Comparison of ENCODE assay signal across 12 cellular contexts in the genomic region with DNA sequence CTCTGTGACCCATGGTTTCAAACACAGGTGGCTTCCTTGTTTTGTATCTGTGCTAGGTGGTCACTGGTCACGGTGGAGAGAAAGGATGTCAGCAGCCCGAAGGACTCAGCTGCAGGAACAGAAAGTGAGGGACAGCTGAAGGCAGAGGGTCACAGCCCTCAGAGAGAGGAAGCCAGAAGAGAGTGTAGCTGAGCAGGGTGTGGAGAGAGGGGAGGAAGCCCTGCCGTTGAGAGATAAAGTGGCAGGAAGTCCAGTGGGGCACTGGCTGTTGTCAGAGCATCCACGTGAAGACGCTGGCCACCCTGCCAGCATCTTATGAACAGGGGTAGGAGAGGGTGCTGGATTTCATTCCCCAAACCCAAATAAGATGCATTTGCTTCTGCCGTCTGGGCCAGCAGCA. TPM values are rescaled to one million over a fixed set of nuclear protein-coding genes. Genes with fewer than 3 reads are reported as not detected.
DNase-seq lines count a peak whose midpoint lies in the region; ATAC-seq, FAIRE-seq and TF ChIP-seq lines count a peak whose summit lies in the region.
"Had no signal": no experiment of that assay in that cellular context is flagged by ENCODE, and none has a peak within 500 bp of the region (broad histone marks: within the 10 kb centered on the region; RNA-seq: fewer than 3 reads in every experiment).

No MANE protein-coding gene starts in this region.

- H3K4me3 Mint-ChIP-seq in CD8-positive, alpha-beta T cell: no peak overlapping the region
- H3K4me3 Mint-ChIP-seq in naive thymus-derived CD8-positive, alpha-beta T cell: peak overlapping the region in 3 of 10 donors; percentile 24 to 50 (median 50)
- no peak overlapping the region for H3K4me3 Mint-ChIP-seq in type B pancreatic cell

- ATAC-seq in CD8-positive, alpha-beta T cell: no peak
- ATAC-seq in naive thymus-derived CD8-positive, alpha-beta T cell: peak in 1 of 2 donors; percentile 43

- no peak for FAIRE-seq in GM19239 (lab: Jason Lieb, UNC)

- DNase-seq in CD8-positive, alpha-beta T cell: no peak
- DNase-seq in MV-4-11 (lab: John Stamatoyannopoulos, UW) (peak; percentile 65), coronary artery (ENCODE audit: low spot score) (peak; percentile 47), type B pancreatic cell (ENCODE audit: extremely low spot score, unreplicated experiment) (no peak), NCI-H2081 (lab: John Stamatoyannopoulos, UW) (no peak), GM19239 (ENCODE audit: insufficient read length, low spot score) (no peak), esophagus squamous epithelium (lab: John Stamatoyannopoulos, UW) (no peak)
- DNase-seq in naive thymus-derived CD8-positive, alpha-beta T cell: no peak
- DNase-seq: activated T-cell treated with anti-CD3 and anti-CD28 coated beads, Interleukin-2, amount 50 U/mL, for 1 hour; effector CD8-positive, alpha-beta T cell; NCI-H2081 treated with DMSO at 0.1 percent for 48 hours had no signal

- H3K27me3 ChIP-seq in CD8-positive, alpha-beta T cell (ENCODE audit: insufficient read depth, low read length): no peaks in the 10 kb centered on the region
- H3K27me3 ChIP-seq in esophagus squamous epithelium: no peaks in the 10 kb centered on the region

- no peak for TF ChIP-seq CTCF in CD8-positive, alpha-beta T cell (IDR thresholded peaks at IDR 0.05)
- no peak for TF ChIP-seq CTCF in coronary artery (IDR thresholded peaks at IDR 0.05)
- TF ChIP-seq CTCF in type B pancreatic cell (conservative IDR thresholded peaks at IDR 0.05): no peak
- TF ChIP-seq CTCF in esophagus squamous epithelium (IDR thresholded peaks at IDR 0.05): no peak

- peaks cover 22% of the 10 kb centered on the region for H3K4me1 Mint-ChIP-seq in CD8-positive, alpha-beta T cell (ENCODE audit: low read depth)
- peaks cover 21 to 42% (median 33%) of the 10 kb centered on the region in 4 donors for H3K4me1 Mint-ChIP-seq in naive thymus-derived CD8-positive, alpha-beta T cell
- peaks cover 13% of the 10 kb centered on the region for H3K4me1 Mint-ChIP-seq in type B pancreatic cell (ENCODE audit: unreplicated experiment)

- H3K27ac ChIP-seq in CD8-positive, alpha-beta T cell (ENCODE audit: low read depth, low read length): no peak overlapping the region
- H3K27ac ChIP-seq in coronary artery (no peak overlapping the region), esophagus squamous epithelium (peak overlapping the region in 1 of 4 donors; percentile 11)

- CTCF ChIA-PET in CD8-positive, alpha-beta T cell (lab: Charles Lee): interaction anchor here (0.8 to 0.9 kb wide), 2 partner anchors 13 to 28 kb away, joined by 3 to 4 read pairs; no protein-coding TSS in a partner anchor

- H3K27me3 Mint-ChIP-seq in CD8-positive, alpha-beta T cell (ENCODE audit: low read depth): no peaks in the 10 kb centered on the region
- no peaks in the 10 kb centered on the region for H3K27me3 Mint-ChIP-seq in naive thymus-derived CD8-positive, alpha-beta T cell
- no peaks in the 10 kb centered on the region for H3K27me3 Mint-ChIP-seq in type B pancreatic cell

- H3K36me3 Mint-ChIP-seq in CD8-positive, alpha-beta T cell: peaks cover 14% of the 10 kb centered on the region
- H3K36me3 Mint-ChIP-seq in naive thymus-derived CD8-positive, alpha-beta T cell: peaks cover 0 to 18% (median 5%) of the 10 kb centered on the region in 3 donors
- H3K36me3 Mint-ChIP-seq in type B pancreatic cell: peaks cover 3% of the 10 kb centered on the region

- H3K4me1 ChIP-seq in CD8-positive, alpha-beta T cell (ENCODE audit: insufficient read depth, low read length): no peaks in the 10 kb centered on the region
- H3K4me1 ChIP-seq in esophagus squamous epithelium: peaks cover 0 to 13% (median 0%) of the 10 kb centered on the region in 3 donors

- no peak overlapping the region for H3K4me3 ChIP-seq in CD8-positive, alpha-beta T cell (ENCODE audit: low read depth, low read length)
- H3K4me3 ChIP-seq in coronary artery (no peak overlapping the region), esophagus squamous epithelium (no peak overlapping the region)
- H3K4me3 ChIP-seq: skin epidermis had no signal

- TF ChIP-seq POLR2A in esophagus squamous epithelium (IDR thresholded peaks at IDR 0.05): no peak

- no peaks in the 10 kb centered on the region for H3K36me3 ChIP-seq in CD8-positive, alpha-beta T cell (ENCODE audit: insufficient read depth, low read length)
- H3K36me3 ChIP-seq in esophagus squamous epithelium: peaks cover 0 to 7% (median 1%) of the 10 kb centered on the region in 3 donors

- 49 to 59% methylated on average over 5 to 6 of the region's 6 CpGs for WGBS in esophagus squamous epithelium, 2 donors

- no peaks in the 10 kb centered on the region for H3K9me3 Mint-ChIP-seq in CD8-positive, alpha-beta T cell
- no peaks in the 10 kb centered on the region for H3K9me3 Mint-ChIP-seq in naive thymus-derived CD8-positive, alpha-beta T cell
- H3K9me3 Mint-ChIP-seq in type B pancreatic cell: no peaks in the 10 kb centered on the region

- no peaks in the 10 kb centered on the region for H3K9me3 ChIP-seq in CD8-positive, alpha-beta T cell (ENCODE audit: low read length)
- H3K9me3 ChIP-seq in esophagus squamous epithelium: no peaks in the 10 kb centered on the region

- POLR2A ChIA-PET in CD8-positive, alpha-beta T cell (lab: Charles Lee): interaction anchor here (0.6 kb wide), 1 partner anchor 273 kb away, joined by 3 read pairs; no protein-coding TSS in a partner anchor
- POLR2A ChIA-PET in naive thymus-derived CD8-positive, alpha-beta T cell (lab: Charles Lee): no interaction called here

- peak overlapping the region; percentile 73 for H3K27ac Mint-ChIP-seq in CD8-positive, alpha-beta T cell
- peak overlapping the region; percentile 58 to 95 (median 86) for H3K27ac Mint-ChIP-seq in naive thymus-derived CD8-positive, alpha-beta T cell
- H3K27ac Mint-ChIP-seq in type B pancreatic cell: no peak overlapping the region

- intact Hi-C loops in CD8-positive, alpha-beta T cell (cut with DNase I, micrococcal nuclease): no loop called here
- intact Hi-C loops in esophagus squamous epithelium (cut with DNase I): no loop called here

RNA-seq across cellular contexts. Expression of a gene that starts 36.9 kb away (rescaled TPM):
- total RNA-seq in CD8-positive, alpha-beta T cell: 10 to 100 TPM; 13.5 to 13.8 TPM
- total RNA-seq in naive thymus-derived CD8-positive, alpha-beta T cell: 10 to 100 TPM; 29.3 to 30.4 TPM
- polyA plus RNA-seq in naive thymus-derived CD8-positive, alpha-beta T cell: 1 to 10 TPM; 4.2 to 6.0 (median 4.6) TPM
- 24.1 and 26.2 TPM in 2 replicates for total RNA-seq in type B pancreatic cell (ENCODE audit: low replicate concordance)
- total RNA-seq in esophagus squamous epithelium: 10 to 100 TPM in 2 of 4 donors, 1 to 10 TPM in 2; 8.5 to 18.9 (median 11.3) TPM

RNA-seq across cellular contexts. Expression of a gene that starts 57.7 kb away (rescaled TPM):
- total RNA-seq in CD8-positive, alpha-beta T cell: 10 to 100 TPM; 54.4 to 56.7 TPM
- 10 to 100 TPM; 89.8 to 94.4 TPM for total RNA-seq in naive thymus-derived CD8-positive, alpha-beta T cell
- 10 to 100 TPM; 18.8 to 30.3 (median 18.8) TPM for polyA plus RNA-seq in naive thymus-derived CD8-positive, alpha-beta T cell
- total RNA-seq in type B pancreatic cell (ENCODE audit: low replicate concordance): 37.5 and 51.6 TPM in 2 replicates
- 10 to 100 TPM; 22.7 to 42.2 (median 27.2) TPM for total RNA-seq in esophagus squamous epithelium

Comparison
In these comparisons a context has a peak if more than half of its experiments do, and no peak if none do; other contexts are left out.
1. DNase-seq: peak in MV-4-11 (single experiment) and coronary artery (single experiment); none in CD8-positive, alpha-beta T cell (0 of 7), naive thymus-derived CD8-positive, alpha-beta T cell (0 of 10), type B pancreatic cell (single experiment), NCI-H2081 (0 of 2), GM19239 (single experiment) and esophagus squamous epithelium (single experiment).